In the genomic region with DNA sequence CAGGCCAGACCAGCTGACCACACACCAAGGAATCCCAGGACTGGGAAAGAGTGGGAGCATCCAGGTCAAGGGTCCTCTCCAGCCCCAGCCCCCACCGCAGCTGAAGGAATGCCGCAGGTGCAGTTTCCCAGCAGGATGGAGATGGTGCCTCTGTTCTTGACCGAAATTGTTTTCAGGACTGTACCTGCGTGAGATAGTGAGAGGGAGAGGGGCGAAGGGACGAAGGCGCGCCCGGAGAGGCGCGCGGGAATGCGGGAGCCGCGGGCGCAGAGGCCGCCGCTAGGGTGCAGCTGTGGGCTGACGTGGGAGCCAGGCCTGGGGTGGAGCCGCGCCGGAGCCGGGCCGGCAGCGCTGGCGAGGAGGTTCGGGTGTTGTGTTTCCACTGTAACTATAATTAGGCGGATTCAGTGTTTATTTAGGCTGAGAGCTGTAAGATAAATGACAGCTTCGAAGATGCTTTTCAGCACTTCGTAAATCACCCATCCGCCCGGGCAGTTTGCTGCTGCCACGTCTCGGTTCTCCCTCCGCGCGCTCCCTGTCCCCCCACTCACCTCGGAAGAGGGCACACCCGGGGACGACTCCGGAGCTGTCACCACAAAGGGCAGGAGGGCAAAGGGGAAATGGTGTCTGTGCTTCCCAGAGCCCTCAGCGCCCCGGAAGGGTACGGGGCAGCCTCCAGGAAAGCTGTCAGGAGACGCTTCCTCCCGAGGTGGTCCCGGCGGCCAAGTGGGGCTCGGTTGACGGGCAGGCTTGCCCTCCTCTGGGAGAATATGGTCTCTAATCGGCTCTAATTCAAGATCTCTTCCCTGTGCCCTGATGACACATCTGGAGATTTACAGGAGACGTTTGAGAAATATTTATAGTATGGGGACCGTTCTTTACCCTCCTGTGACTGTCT, we compare ENCODE assay signal across 8 cellular contexts. TPM values are rescaled to one million over a fixed set of nuclear protein-coding genes. Genes with fewer than 3 reads are reported as not detected.
A peak's percentile ranks its signal among the peaks of the same experiment; 100 is the strongest.
DNase-seq lines count a peak whose midpoint lies in the region; ATAC-seq and TF ChIP-seq lines count a peak whose summit lies in the region.

No MANE protein-coding gene starts in this region.

- peak overlapping the region; percentile 72 for H3K9ac ChIP-seq in GM23248
- H3K9ac ChIP-seq in mesendoderm (ENCODE audit: low read length), result no peak overlapping the region

- no peaks in the 10 kb centered on the region for H3K36me3 ChIP-seq in GM23248 (ENCODE audit: low read depth)
- no peaks in the 10 kb centered on the region for H3K36me3 ChIP-seq in ectodermal cell (ENCODE audit: control insufficient read depth, insufficient read depth, low read length)
- no peaks in the 10 kb centered on the region for H3K36me3 ChIP-seq in mesendoderm (ENCODE audit: control insufficient read depth, insufficient read depth, low read length)

- no peaks in the 10 kb centered on the region for H3K79me1 ChIP-seq in mesendoderm (ENCODE audit: low read length)

- no peak for ATAC-seq in HG03039 (IDR thresholded peaks at IDR 0.05; ENCODE audit: unreplicated experiment)

- H2BK15ac ChIP-seq in mesendoderm (replicated peaks; ENCODE audit: low read depth), result no peak overlapping the region

- H3K27ac ChIP-seq in GM23248 (no peak overlapping the region), ectodermal cell (ENCODE audit: insufficient read depth, low read depth, low read length, poor library complexity, severe bottlenecking) (no peak overlapping the region), mesendoderm (ENCODE audit: low read depth, low read length) (no peak overlapping the region)

- 12 to 15% methylated on average over 49 to 53 of the region's 53 CpGs for WGBS in GM23248 (ENCODE audit: low coverage in 1 of 2, low lambda C conversion rate in 2 of 2, missing lambda C conversion rate in 2 of 2), 2 experiments
- WGBS in ectodermal cell, 2 experiments, result 7 to 9% methylated on average over 53 of the region's 53 CpGs
- WGBS in mesendoderm (ENCODE audit: extremely low coverage, insufficient coverage, low lambda C conversion rate), result no CpG with 5 or more reads among the region's 53 CpGs

- no peaks in the 10 kb centered on the region for H3K9me2 ChIP-seq in GM23248 (ENCODE audit: insufficient read depth)

- H2BK5ac ChIP-seq in mesendoderm (ENCODE audit: low read length), result no peak overlapping the region

- DNase-seq in AG10803 (ENCODE audit: low read depth) (peak; percentile 68), GM23248 (peak; percentile 86), NCI-H2196 treated with DMSO at 0.1 percent for 48 hours (lab: John Stamatoyannopoulos, UW; ENCODE audit: unreplicated experiment) (peak; percentile 85), mesendoderm (no peak)
- peak; percentile 65 to 67 for DNase-seq in activated CD4-positive, alpha-beta T cell treated with anti-CD3 and anti-CD28 coated beads, Interleukin-2, amount 50 U/mL, for 4 hours
- peak; percentile 41 to 49 for DNase-seq in stimulated activated CD8-positive, alpha-beta memory T cell treated with anti-CD3 and anti-CD28 coated beads, Interleukin-15, amount 100 ng/mL, for 48 hours (ENCODE audit: low read depth in 2 of 2)

- H3K27me3 ChIP-seq in GM23248 (replicated peaks; ENCODE audit: insufficient read depth) (no peaks in the 10 kb centered on the region), ectodermal cell (ENCODE audit: control insufficient read depth, insufficient read depth, low read length, poor library complexity, severe bottlenecking) (peaks cover 77% of the 10 kb centered on the region), mesendoderm (ENCODE audit: insufficient read depth, low read length, poor library complexity) (peaks cover 7% of the 10 kb centered on the region)

- H4K8ac ChIP-seq in mesendoderm (ENCODE audit: low read depth, low read length), result no peak overlapping the region

- H3K23ac ChIP-seq in mesendoderm (ENCODE audit: low read length), result peak overlapping the region; percentile 11

- H2AK5ac ChIP-seq in mesendoderm (ENCODE audit: low read length), result no peak overlapping the region

- H3K79me2 ChIP-seq in GM23248 (ENCODE audit: insufficient read depth) (no peaks in the 10 kb centered on the region), mesendoderm (ENCODE audit: control insufficient read depth, insufficient read depth, low read length) (no peaks in the 10 kb centered on the region)

- no peaks in the 10 kb centered on the region for H4K20me1 ChIP-seq in GM23248 (ENCODE audit: insufficient read depth)

- H3K4ac ChIP-seq in mesendoderm (ENCODE audit: low read depth, low read length), result no peak overlapping the region

- in situ Hi-C loops in GM23248 (cut with MboI), result no loop called here

- H3K56ac ChIP-seq in mesendoderm (ENCODE audit: low read length), result peak overlapping the region; percentile 44

- no peak overlapping the region for H2BK120ac ChIP-seq in mesendoderm (ENCODE audit: low read depth, low read length)

- peaks cover 8% of the 10 kb centered on the region for H3K4me1 ChIP-seq in GM23248 (ENCODE audit: insufficient read depth)
- H3K4me1 ChIP-seq in ectodermal cell (ENCODE audit: control insufficient read depth, insufficient read depth, low read length), result peaks cover 6% of the 10 kb centered on the region
- H3K4me1 ChIP-seq in mesendoderm (ENCODE audit: control insufficient read depth, low read depth, low read length), result no peaks in the 10 kb centered on the region

- H3K4me3 ChIP-seq in AG10803 (ENCODE audit: low read length), result peak overlapping the region; percentile 54
- H3K4me3 ChIP-seq in GM23248, result peak overlapping the region; percentile 68
- peak overlapping the region; percentile 33 for H3K4me3 ChIP-seq in ectodermal cell (ENCODE audit: insufficient read depth, low read depth, low read length)
- no peak overlapping the region for H3K4me3 ChIP-seq in mesendoderm (ENCODE audit: low read length)

- H4K5ac ChIP-seq in mesendoderm (ENCODE audit: low read length), result no peak overlapping the region

- H3F3A ChIP-seq in GM23248 (ENCODE audit: insufficient read depth), result peaks cover 10% of the 10 kb centered on the region; the same call in 1 of the 2 replicates

- H2AFZ ChIP-seq in GM23248, result peak overlapping the region; percentile 91

- no peaks in the 10 kb centered on the region for H3K9me3 ChIP-seq in GM23248 (ENCODE audit: low read depth)
- H3K9me3 ChIP-seq in ectodermal cell (ENCODE audit: control insufficient read depth, low read length), result no peaks in the 10 kb centered on the region

- no peak overlapping the region for H3K18ac ChIP-seq in mesendoderm (ENCODE audit: low read length)

- H3K4me2 ChIP-seq in GM23248 (ENCODE audit: unreplicated experiment) (peak overlapping the region; percentile 78), mesendoderm (ENCODE audit: low read length) (peak overlapping the region; percentile 63)

- peak; percentile 67 for TF ChIP-seq CTCF in AG10803 (conservative IDR thresholded peaks at IDR 0.05; ENCODE audit: low read length)

RNA-seq across cellular contexts. Expression of a gene that starts 38.2 kb away (rescaled TPM):
- total RNA-seq in GM23248 (2014; rRNA removed; shearing (Covaris generic)), result not detected in 2 replicates
- not detected in 2 replicates for polyA plus RNA-seq in GM23248 (2016; fragmentation: Nextera tagmentation; extraction: Ambion mirVana)
- polyA plus RNA-seq in ectodermal cell (2013, experiment 1 of 4), result 8.4 TPM
- 6.0 TPM for polyA plus RNA-seq in ectodermal cell (2013, experiment 2 of 4)
- polyA plus RNA-seq in ectodermal cell (2013, experiment 3 of 4), result 19.2 TPM
- 20.3 TPM for polyA plus RNA-seq in ectodermal cell (2013, experiment 4 of 4)
- 0.17 TPM for polyA plus RNA-seq in mesendoderm (2013, experiment 1 of 2)
- 0.18 TPM for polyA plus RNA-seq in mesendoderm (2013, experiment 2 of 2)

RNA-seq across cellular contexts. Expression of a gene that starts 52.3 kb away (rescaled TPM):
- 9.6 and 12.1 TPM in 2 replicates for total RNA-seq in GM23248 (2014; rRNA removed; shearing (Covaris generic))
- 25.3 and 27.4 TPM in 2 replicates for polyA plus RNA-seq in GM23248 (2016; fragmentation: Nextera tagmentation; extraction: Ambion mirVana)
- 14.8 TPM for polyA plus RNA-seq in ectodermal cell (2013, experiment 1 of 4)
- polyA plus RNA-seq in ectodermal cell (2013, experiment 2 of 4), result 8.5 TPM
- 31.7 TPM for polyA plus RNA-seq in ectodermal cell (2013, experiment 3 of 4)
- polyA plus RNA-seq in ectodermal cell (2013, experiment 4 of 4), result 32.8 TPM
- 0.03 TPM for polyA plus RNA-seq in mesendoderm (2013, experiment 1 of 2)
- polyA plus RNA-seq in mesendoderm (2013, experiment 2 of 2), result 0.04 TPM
